Comparison of ENCODE assay signal across 19 cellular contexts in genomic region chr16:48555597-48555996, GRCh38. TPM values are rescaled to one million over a fixed set of nuclear protein-coding genes. Genes with fewer than 3 reads are reported as not detected.
DNase-seq lines count a peak whose midpoint lies in the region; ATAC-seq and TF ChIP-seq lines count a peak whose summit lies in the region.
"Had no signal": no experiment of that assay in that cellular context is flagged by ENCODE, and none has a peak within 500 bp of the region (broad histone marks: within the 10 kb centered on the region; RNA-seq: fewer than 3 reads in every experiment).

No MANE protein-coding gene starts in this region.

- peaks cover 80% of the 10 kb centered on the region for H3K79me2 ChIP-seq in neural progenitor cell (ENCODE audit: low read depth)

- peaks cover 74% of the 10 kb centered on the region for H3K4me1 Mint-ChIP-seq in activated CD8-positive, alpha-beta T cell treated with anti-CD3 and anti-CD28 coated beads for 36 hours (ENCODE audit: low read depth)
- peaks cover 17% of the 10 kb centered on the region for H3K4me1 Mint-ChIP-seq in neural progenitor cell

- H3K27ac Mint-ChIP-seq in activated CD8-positive, alpha-beta T cell treated with anti-CD3 and anti-CD28 coated beads for 36 hours = peak overlapping the region; percentile 91
- H3K27ac Mint-ChIP-seq in neural progenitor cell = no peak overlapping the region

- H3K36me3 ChIP-seq in left ventricle myocardium inferior = peaks cover 25% of the 10 kb centered on the region
- H3K36me3 ChIP-seq in left lung = peaks cover 0 to 33% of the 10 kb centered on the region in 2 donors
- peaks cover 19% of the 10 kb centered on the region for H3K36me3 ChIP-seq in neural progenitor cell
- H3K36me3 ChIP-seq: breast epithelium, thoracic aorta had no signal

- peaks cover 53% of the 10 kb centered on the region for H3K36me3 Mint-ChIP-seq in activated CD8-positive, alpha-beta T cell treated with anti-CD3 and anti-CD28 coated beads for 36 hours (ENCODE audit: low read depth)
- H3K36me3 Mint-ChIP-seq in neural progenitor cell = peaks cover 35% of the 10 kb centered on the region

- CTCF ChIA-PET in activated CD8-positive, alpha-beta T cell treated with anti-CD3 and anti-CD28 coated beads for 36 hours (lab: Charles Lee) = interaction anchor here (2.0 to 5.5 kb wide), 2 partner anchors 68 to 74 kb away, joined by 4 to 32 read pairs; no protein-coding TSS in a partner anchor

- intact Hi-C loops in left ventricle myocardium inferior (cut with micrococcal nuclease) = loop anchor here (5.0 to 10.0 kb wide), 2 partner anchors 67 to 201 kb away; no protein-coding TSS in a partner anchor
- intact Hi-C loops in left ventricle myocardium superior (cut with micrococcal nuclease) = no loop called here
- intact Hi-C loops in activated CD8-positive, alpha-beta T cell treated with anti-CD3 and anti-CD28 coated beads for 36 hours (cut with micrococcal nuclease) = loop anchor here (5.0 kb wide), 1 partner anchor 52 kb away; no protein-coding TSS in a partner anchor
- intact Hi-C loops in left lung (cut with DNase I) = no loop called here

- H2AFZ ChIP-seq in neural progenitor cell (replicated peaks) = no peak overlapping the region

- H3K4me1 ChIP-seq in left ventricle myocardium inferior (peaks cover 76% of the 10 kb centered on the region), left lung (peaks cover 45 to 88% of the 10 kb centered on the region in 2 donors), neural progenitor cell (peaks cover 12% of the 10 kb centered on the region)
- H3K4me1 ChIP-seq: breast epithelium had no signal

- H3K9me3 Mint-ChIP-seq in activated CD8-positive, alpha-beta T cell treated with anti-CD3 and anti-CD28 coated beads for 36 hours = no peaks in the 10 kb centered on the region
- H3K9me3 Mint-ChIP-seq in neural progenitor cell = peaks cover 3% of the 10 kb centered on the region
- H3K9me3 Mint-ChIP-seq: memory B cell had no signal

- H3K4me3 Mint-ChIP-seq in activated CD8-positive, alpha-beta T cell treated with anti-CD3 and anti-CD28 coated beads for 36 hours = peak overlapping the region; percentile 29
- H3K4me3 Mint-ChIP-seq in neural progenitor cell = no peak overlapping the region
- H3K4me3 Mint-ChIP-seq: memory B cell had no signal

- ATAC-seq in left ventricle myocardium superior (no peak), left lung (no peak), GM18907 (IDR thresholded peaks at IDR 0.05; ENCODE audit: unreplicated experiment) (no peak), HG03520 (IDR thresholded peaks at IDR 0.05; ENCODE audit: unreplicated experiment) (no peak)
- ATAC-seq in activated CD8-positive, alpha-beta T cell treated with anti-CD3 and anti-CD28 coated beads for 36 hours = no peak
- ATAC-seq: sciatic nerve had no signal

- no peak overlapping the region for H3K4me3 ChIP-seq in left ventricle myocardium inferior
- no peak overlapping the region for H3K4me3 ChIP-seq in left lung
- no peak overlapping the region for H3K4me3 ChIP-seq in neural progenitor cell
- H3K4me3 ChIP-seq: breast epithelium, heart left ventricle, SK-N-MC, thoracic aorta had no signal

- POLR2A ChIA-PET in activated CD8-positive, alpha-beta T cell treated with anti-CD3 and anti-CD28 coated beads for 36 hours (lab: Charles Lee) = interaction anchor here (0.5 to 2.2 kb wide), 3 partner anchors 57 to 1858 kb away, joined by 3 to 8 read pairs (median 3); no protein-coding TSS in a partner anchor

- no peaks in the 10 kb centered on the region for H3F3A ChIP-seq in neural progenitor cell (ENCODE audit: low read depth)

- DNase-seq in left ventricle myocardium inferior (no peak), left ventricle myocardium superior (no peak), left lung (no peak), GM10266 (ENCODE audit: extremely low spot score) (no peak), neural progenitor cell (ENCODE audit: low spot score) (no peak)
- DNase-seq in activated CD8-positive, alpha-beta T cell treated with anti-CD3 and anti-CD28 coated beads for 36 hours = no peak
- DNase-seq: activated gamma-delta T cell treated with Interleukin-2 at 50 U/mL for 16 hours; heart left ventricle; NCI-H1048; NCI-H2081 treated with DMSO at 0.1 percent for 48 hours; NCI-H524; stimulated activated CD4-positive, alpha-beta T cell treated with anti-CD3 and anti-CD28 coated beads, Interleukin-2, amount 100 ng/mL, for 24 hours had no signal

- TF ChIP-seq CTCF in left ventricle myocardium inferior (IDR thresholded peaks at IDR 0.05; ENCODE audit: borderline replicate concordance) (no peak), left lung (IDR thresholded peaks at IDR 0.05) (no peak), GM10266 (IDR thresholded peaks at IDR 0.05; ENCODE audit: control insufficient read depth, insufficient read depth, low read depth, missing control alignments) (no peak), neural progenitor cell (IDR thresholded peaks at IDR 0.05) (no peak)
- TF ChIP-seq CTCF in activated CD8-positive, alpha-beta T cell treated with anti-CD3 and anti-CD28 coated beads for 36 hours (IDR thresholded peaks at IDR 0.05) = no peak

- H4K20me1 ChIP-seq in neural progenitor cell (ENCODE audit: low read depth) = peaks cover 73% of the 10 kb centered on the region

- no peak overlapping the region for H3K9ac ChIP-seq in neural progenitor cell

- no peak overlapping the region for H3K4me2 ChIP-seq in neural progenitor cell

- no peaks in the 10 kb centered on the region for H3K27me3 ChIP-seq in left ventricle myocardium inferior (ENCODE audit: low read depth)
- no peaks in the 10 kb centered on the region for H3K27me3 ChIP-seq in left lung
- no peaks in the 10 kb centered on the region for H3K27me3 ChIP-seq in neural progenitor cell
- H3K27me3 ChIP-seq: breast epithelium, heart left ventricle had no signal

- no peaks in the 10 kb centered on the region for H3K27me3 Mint-ChIP-seq in activated CD8-positive, alpha-beta T cell treated with anti-CD3 and anti-CD28 coated beads for 36 hours
- H3K27me3 Mint-ChIP-seq in neural progenitor cell (ENCODE audit: insufficient read depth, low read depth) = no peaks in the 10 kb centered on the region
- H3K27me3 Mint-ChIP-seq: memory B cell had no signal

- H3K9me3 ChIP-seq in left ventricle myocardium inferior (replicated peaks) (no peaks in the 10 kb centered on the region), left lung (no peaks in the 10 kb centered on the region), neural progenitor cell (ENCODE audit: low read depth) (no peaks in the 10 kb centered on the region)
- H3K9me3 ChIP-seq: breast epithelium, heart left ventricle, thoracic aorta had no signal

- peak overlapping the region; percentile 57 for H3K27ac ChIP-seq in left ventricle myocardium inferior (replicated peaks)
- H3K27ac ChIP-seq in left lung = peak overlapping the region; percentile 10 to 81
- H3K27ac ChIP-seq in neural progenitor cell = no peak overlapping the region
- H3K27ac ChIP-seq: breast epithelium, SK-N-MC, thoracic aorta had no signal

RNA-seq across cellular contexts. Expression of gene N4BP1, which starts 54.4 kb away (rescaled TPM):
- total RNA-seq in left ventricle myocardium inferior (18.3 TPM), left ventricle myocardium superior (22.5 TPM), left lung (10 to 100 TPM; 41.0 to 54.6 TPM), neural progenitor cell (ENCODE audit: low replicate concordance) (30.8 and 57.2 TPM in 2 replicates)
- total RNA-seq in activated CD8-positive, alpha-beta T cell treated with anti-CD3 and anti-CD28 coated beads for 36 hours = 10 to 100 TPM; 39.5 to 40.5 TPM

Comparison
In these comparisons a context has a peak if more than half of its experiments do, and no peak if none do; other contexts are left out.
1. intact Hi-C loops: an anchor here in left ventricle myocardium inferior (5.0 to 10.0 kb wide) and activated CD8-positive, alpha-beta T cell treated with anti-CD3 and anti-CD28 coated beads for 36 hours (5.0 kb wide); none called in left ventricle myocardium superior and left lung.